Comparison of ENCODE assay signal across 27 cellular contexts in the genomic region with DNA sequence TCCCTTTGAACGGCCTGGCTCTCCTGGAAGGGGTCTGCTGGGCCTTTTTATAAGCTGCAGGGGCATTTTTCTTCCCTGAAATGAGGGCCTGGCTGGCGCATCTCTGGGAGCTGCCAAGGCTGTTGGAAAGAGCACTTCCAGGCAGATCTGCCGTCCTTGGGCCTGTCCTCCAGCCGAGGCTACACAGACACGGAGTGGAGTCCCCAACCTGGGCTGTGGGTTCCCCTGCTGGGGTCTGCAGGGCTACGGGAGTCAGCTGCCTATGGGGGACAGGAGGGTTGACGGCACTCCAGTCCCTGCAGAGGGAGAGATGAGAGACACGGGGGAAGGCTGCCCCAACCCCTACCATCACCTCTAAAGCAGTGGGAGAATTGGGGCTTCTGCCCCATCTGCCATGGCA.
"Had no signal": no experiment of that assay in that cellular context is flagged by ENCODE, and none has a peak within 500 bp of the region (broad histone marks: within the 10 kb centered on the region; RNA-seq: fewer than 3 reads in every experiment).

No MANE protein-coding gene starts in this region.

- DNase-seq: activated CD4-positive, alpha-beta T cell treated with anti-CD3 and anti-CD28 coated beads, Interleukin-2, amount 50 U/mL, for 1 hour; activated naive CD4-positive, alpha-beta T cell treated with anti-CD3 and anti-CD28 coated beads for 36 hours; activated naive CD8-positive, alpha-beta T cell treated with anti-CD3 and anti-CD28 coated beads, Interleukin-2, amount 10 ng/mL, durations not matched to agents 7 days and 5 days; activated T-cell treated with anti-CD3 and anti-CD28 coated beads, Interleukin-2, amount 50 U/mL, for 72 hours; brain microvascular endothelial cell; central memory CD4-positive, alpha-beta T cell; dermis blood vessel endothelial cell; effector CD4-positive, alpha-beta T cell; kidney glomerular epithelial cell; mesendoderm; mucosa of descending colon; sigmoid colon; SK-N-SH; small intestine; stimulated activated CD4-positive, alpha-beta T cell treated with anti-CD3 and anti-CD28 coated beads, Interleukin-1b, Interleukin-23, amount 100 ng/mL, for 48 hours; stimulated activated CD4-positive, alpha-beta T cell treated with anti-CD3 and anti-CD28 coated beads, Interleukin-4, amount 100 ng/mL, for 4 hours; stimulated activated naive B cell treated with anti-CD40 and anti-IgM and Interleukin-4, amounts not matched to agents 10 μg/mL and 1 μg/mL and 100 μg/mL, for 72 hours; SW 1271; T-helper 9 cell had no signal

- H3K4me1 ChIP-seq: left lung, sigmoid colon, upper lobe of left lung had no signal

- H3K9ac ChIP-seq: SK-N-SH had no signal

- H3K27me3 ChIP-seq: brain microvascular endothelial cell, upper lobe of left lung had no signal

- H3K36me3 ChIP-seq: brain microvascular endothelial cell, left lung, sigmoid colon, thoracic aorta, upper lobe of left lung had no signal

- H3K27ac Mint-ChIP-seq: activated naive CD4-positive, alpha-beta T cell treated with anti-CD3 and anti-CD28 coated beads for 36 hours; activated naive CD8-positive, alpha-beta T cell treated with anti-CD3 and anti-CD28 coated beads, Interleukin-2, amount 10 ng/mL, durations not matched to agents 7 days and 5 days; activated T-cell treated with anti-CD3 and anti-CD28 coated beads, Interleukin-2, amount 50 U/mL, for 72 hours; natural killer cell treated with Interleukin-12 subunit alpha and Interleukin-12 subunit beta and Interleukin-15 and Interleukin-18, amount 100 ng/mL, for 72 hours; progenitor cell of endocrine pancreas; stimulated activated naive B cell treated with anti-CD40 and anti-IgM and Interleukin-4, amounts not matched to agents 10 μg/mL and 1 μg/mL and 100 μg/mL, for 72 hours; T-helper 1 cell treated with Interleukin-12 subunit alpha and Interleukin-12 subunit beta and Interleukin-4 antibody, amounts not matched to agents 30 μg/mL and 1 μg/mL, for 36 hours had no signal

- H3K9me3 ChIP-seq: left lung, mucosa of descending colon, SK-N-SH, thoracic aorta had no signal

- H3K36me3 Mint-ChIP-seq: activated naive CD8-positive, alpha-beta T cell treated with anti-CD3 and anti-CD28 coated beads, Interleukin-2, amount 10 ng/mL, durations not matched to agents 7 days and 5 days; stimulated activated naive B cell treated with anti-CD40 and anti-IgM and Interleukin-4, amounts not matched to agents 10 μg/mL and 1 μg/mL and 100 μg/mL, for 72 hours had no signal

- ATAC-seq: activated T-cell treated with anti-CD3 and anti-CD28 coated beads, Interleukin-2, amount 50 U/mL, for 72 hours; left lung; mucosa of descending colon; natural killer cell treated with Interleukin-12 subunit alpha and Interleukin-12 subunit beta and Interleukin-15 and Interleukin-18, amount 100 ng/mL, for 72 hours; stimulated activated naive B cell treated with anti-CD40 and anti-IgM and Interleukin-4, amounts not matched to agents 10 μg/mL and 1 μg/mL and 100 μg/mL, for 72 hours had no signal

- H3K4me2 ChIP-seq: SK-N-SH had no signal

- H3K27me3 Mint-ChIP-seq: progenitor cell of endocrine pancreas had no signal

- H3K4me3 ChIP-seq: left lung, lung, mucosa of descending colon, sigmoid colon, thoracic aorta, upper lobe of left lung had no signal

- H3K27ac ChIP-seq: brain microvascular endothelial cell, epithelial cell of prostate, left lung, sigmoid colon, thoracic aorta, upper lobe of left lung had no signal

- H3K4me3 Mint-ChIP-seq: activated naive CD4-positive, alpha-beta T cell treated with anti-CD3 and anti-CD28 coated beads for 36 hours; activated naive CD8-positive, alpha-beta T cell treated with anti-CD3 and anti-CD28 coated beads, Interleukin-2, amount 10 ng/mL, durations not matched to agents 7 days and 5 days; activated T-cell treated with anti-CD3 and anti-CD28 coated beads, Interleukin-2, amount 50 U/mL, for 72 hours; natural killer cell treated with Interleukin-12 subunit alpha and Interleukin-12 subunit beta and Interleukin-15 and Interleukin-18, amount 100 ng/mL, for 72 hours; stimulated activated naive B cell treated with anti-CD40 and anti-IgM and Interleukin-4, amounts not matched to agents 10 μg/mL and 1 μg/mL and 100 μg/mL, for 72 hours; T-helper 1 cell treated with Interleukin-12 subunit alpha and Interleukin-12 subunit beta and Interleukin-4 antibody, amounts not matched to agents 30 μg/mL and 1 μg/mL, for 36 hours had no signal

- H3K4me1 Mint-ChIP-seq: activated naive CD8-positive, alpha-beta T cell treated with anti-CD3 and anti-CD28 coated beads, Interleukin-2, amount 10 ng/mL, durations not matched to agents 7 days and 5 days; stimulated activated naive B cell treated with anti-CD40 and anti-IgM and Interleukin-4, amounts not matched to agents 10 μg/mL and 1 μg/mL and 100 μg/mL, for 72 hours had no signal
